2 cellular contexts compared by ENCODE assay signal in the genomic region with DNA sequence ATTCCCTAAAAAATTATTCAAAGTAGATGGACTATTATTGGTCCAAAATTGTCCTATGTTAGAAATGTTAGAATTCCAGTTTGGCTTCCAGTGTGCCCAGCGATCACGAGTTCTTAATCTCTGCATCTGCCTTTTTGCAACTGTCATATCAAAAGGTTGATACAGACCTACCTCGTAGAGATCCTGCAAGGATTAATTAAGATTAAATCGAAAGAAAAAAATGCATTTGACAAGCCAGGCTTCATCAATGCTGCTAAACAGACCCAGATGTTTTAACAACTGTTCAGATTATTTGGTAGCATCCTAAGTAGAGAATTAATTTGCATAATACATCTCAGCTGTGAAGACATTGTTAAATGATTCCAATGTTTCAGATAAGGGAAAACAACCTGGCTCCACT.
TF ChIP-seq lines count a peak whose summit lies in the region.

No MANE protein-coding gene starts in this region.

TF ChIP-seq in A549, 52 proteins besides CTCF, POLR2A, EP300 and RAD21 (continued from another document):
- TF ChIP-seq HOXB5 (CRISPR knock-in tag; IDR thresholded peaks at IDR 0.05) = no peak
- TF ChIP-seq, protein P1, sequence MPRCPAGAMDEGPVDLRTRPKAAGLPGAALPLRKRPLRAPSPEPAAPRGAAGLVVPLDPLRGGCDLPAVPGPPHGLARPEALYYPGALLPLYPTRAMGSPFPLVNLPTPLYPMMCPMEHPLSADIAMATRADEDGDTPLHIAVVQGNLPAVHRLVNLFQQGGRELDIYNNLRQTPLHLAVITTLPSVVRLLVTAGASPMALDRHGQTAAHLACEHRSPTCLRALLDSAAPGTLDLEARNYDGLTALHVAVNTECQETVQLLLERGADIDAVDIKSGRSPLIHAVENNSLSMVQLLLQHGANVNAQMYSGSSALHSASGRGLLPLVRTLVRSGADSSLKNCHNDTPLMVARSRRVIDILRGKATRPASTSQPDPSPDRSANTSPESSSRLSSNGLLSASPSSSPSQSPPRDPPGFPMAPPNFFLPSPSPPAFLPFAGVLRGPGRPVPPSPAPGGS (IDR thresholded peaks at IDR 0.05) = no peak
- no peak for TF ChIP-seq GATA3 (IDR thresholded peaks at IDR 0.05; ENCODE audit: borderline replicate concordance)
- TF ChIP-seq, protein P2, sequence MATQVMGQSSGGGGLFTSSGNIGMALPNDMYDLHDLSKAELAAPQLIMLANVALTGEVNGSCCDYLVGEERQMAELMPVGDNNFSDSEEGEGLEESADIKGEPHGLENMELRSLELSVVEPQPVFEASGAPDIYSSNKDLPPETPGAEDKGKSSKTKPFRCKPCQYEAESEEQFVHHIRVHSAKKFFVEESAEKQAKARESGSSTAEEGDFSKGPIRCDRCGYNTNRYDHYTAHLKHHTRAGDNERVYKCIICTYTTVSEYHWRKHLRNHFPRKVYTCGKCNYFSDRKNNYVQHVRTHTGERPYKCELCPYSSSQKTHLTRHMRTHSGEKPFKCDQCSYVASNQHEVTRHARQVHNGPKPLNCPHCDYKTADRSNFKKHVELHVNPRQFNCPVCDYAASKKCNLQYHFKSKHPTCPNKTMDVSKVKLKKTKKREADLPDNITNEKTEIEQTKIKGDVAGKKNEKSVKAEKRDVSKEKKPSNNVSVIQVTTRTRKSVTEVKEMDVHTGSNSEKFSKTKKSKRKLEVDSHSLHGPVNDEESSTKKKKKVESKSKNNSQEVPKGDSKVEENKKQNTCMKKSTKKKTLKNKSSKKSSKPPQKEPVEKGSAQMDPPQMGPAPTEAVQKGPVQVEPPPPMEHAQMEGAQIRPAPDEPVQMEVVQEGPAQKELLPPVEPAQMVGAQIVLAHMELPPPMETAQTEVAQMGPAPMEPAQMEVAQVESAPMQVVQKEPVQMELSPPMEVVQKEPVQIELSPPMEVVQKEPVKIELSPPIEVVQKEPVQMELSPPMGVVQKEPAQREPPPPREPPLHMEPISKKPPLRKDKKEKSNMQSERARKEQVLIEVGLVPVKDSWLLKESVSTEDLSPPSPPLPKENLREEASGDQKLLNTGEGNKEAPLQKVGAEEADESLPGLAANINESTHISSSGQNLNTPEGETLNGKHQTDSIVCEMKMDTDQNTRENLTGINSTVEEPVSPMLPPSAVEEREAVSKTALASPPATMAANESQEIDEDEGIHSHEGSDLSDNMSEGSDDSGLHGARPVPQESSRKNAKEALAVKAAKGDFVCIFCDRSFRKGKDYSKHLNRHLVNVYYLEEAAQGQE (IDR thresholded peaks at IDR 0.05) = no peak
- TF ChIP-seq JUNB (IDR thresholded peaks at IDR 0.05) = no peak
- TF ChIP-seq FOXS1 (CRISPR knock-in tag; IDR thresholded peaks at IDR 0.05) = no peak
- TF ChIP-seq CHD2 (IDR thresholded peaks at IDR 0.05; ENCODE audit: low read length, partially characterized antibody) = no peak
- TF ChIP-seq NPAS2 (CRISPR knock-in tag; IDR thresholded peaks at IDR 0.05; ENCODE audit: borderline replicate concordance) = no peak

TF ChIP-seq in endothelial cell of umbilical vein, 7 proteins besides CTCF, POLR2A, EP300 and RAD21 (continued from another document):
- TF ChIP-seq JUN (IDR thresholded peaks at IDR 0.05; ENCODE audit: borderline replicate concordance, insufficient read depth, insufficient read length, low read depth) (no peak), POLR2AphosphoS5 (IDR thresholded peaks at IDR 0.05; ENCODE audit: insufficient read depth, low read depth, low read length) (no peak), FOS (IDR thresholded peaks at IDR 0.05; ENCODE audit: borderline replicate concordance, insufficient read depth, low read length) (no peak)
- TF ChIP-seq, protein P3, sequence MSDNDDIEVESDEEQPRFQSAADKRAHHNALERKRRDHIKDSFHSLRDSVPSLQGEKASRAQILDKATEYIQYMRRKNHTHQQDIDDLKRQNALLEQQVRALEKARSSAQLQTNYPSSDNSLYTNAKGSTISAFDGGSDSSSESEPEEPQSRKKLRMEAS (IDR thresholded peaks at IDR 0.05; ENCODE audit: insufficient read depth, insufficient read length) = no peak
